ENCODE assay signal across 8 cellular contexts in genomic region chr2:39593439-39594393, GRCh38.
A peak's percentile ranks its signal among the peaks of the same experiment; 100 is the strongest.
DNase-seq lines count a peak whose midpoint lies in the region; ATAC-seq and TF ChIP-seq lines count a peak whose summit lies in the region.

No MANE protein-coding gene starts in this region.

- H3K9me3 ChIP-seq in HCT116 (ENCODE audit: control insufficient read depth in 1 of 2, insufficient read depth in 1 of 2, low read depth in 1 of 2, low read length in 2 of 2) (no peaks in the 10 kb centered on the region), liver (ENCODE audit: control insufficient read depth in 4 of 4, low read length in 3 of 4) (no peaks in the 10 kb centered on the region), vagina (no peaks in the 10 kb centered on the region)

- no peaks in the 10 kb centered on the region for H3K27me3 ChIP-seq in HCT116 (ENCODE audit: insufficient read depth, low read length)
- no peaks in the 10 kb centered on the region for H3K27me3 ChIP-seq in liver (ENCODE audit: control insufficient read depth in 4 of 4, insufficient read depth in 4 of 4, low read length in 3 of 4)
- no peaks in the 10 kb centered on the region for H3K27me3 ChIP-seq in vagina

- 83% methylated on average over 9 of the region's 9 CpGs for WGBS in liver

- peak; percentile 88 for ATAC-seq in HCT116

- CTCF ChIA-PET in HCT116 (lab: Charles Lee) = interaction anchor here (1.2 to 1.4 kb wide), 2 partner anchors 26 to 137 kb away, joined by 4 to 6 read pairs; no protein-coding TSS in a partner anchor

- TF ChIP-seq RAD21 in HCT116 (IDR thresholded peaks at IDR 0.05; ENCODE audit: low read depth) = peak; percentile 46
- peak; percentile 67 to 81 for TF ChIP-seq RAD21 in liver (IDR thresholded peaks at IDR 0.05)

- H2AFZ ChIP-seq in HCT116 (ENCODE audit: low read depth, low read length, poor library complexity, severe bottlenecking) = no peak overlapping the region

- TF ChIP-seq CTCF in HCT116 (IDR thresholded peaks at IDR 0.05 in 2 of 3, conservative IDR thresholded peaks at IDR 0.05 in 1 of 3; ENCODE audit: borderline replicate concordance in 1 of 3, insufficient read depth in 1 of 3, low read depth in 2 of 3, low read length in 2 of 3) = peak; percentile 21 to 61 (median 40); a peak in 4 of 6 replicates
- TF ChIP-seq CTCF in liver (IDR thresholded peaks at IDR 0.05; ENCODE audit: low read depth, low read length, missing input control) = peak; percentile 39
- TF ChIP-seq CTCF in vagina (IDR thresholded peaks at IDR 0.05) = peak in 1 of 3 experiments; percentile 7

- RAD21 ChIA-PET in HCT116 (lab: Charles Lee; ENCODE audit: low non-redundant PET in 1 of 2, low total read pairs in 2 of 2, uncharacterized antibody in 2 of 2, unreplicated experiment in 2 of 2) = interaction anchor here in 1 of 2 experiments (0.9 kb wide), 1 partner anchor 33 kb away, joined by 5 read pairs; no protein-coding TSS in a partner anchor

- intact Hi-C loops in HCT116 (cut with micrococcal nuclease) (no loop called here), vagina (cut with DNase I) (no loop called here)

- peak; percentile 14 for DNase-seq in Caki2 (ENCODE audit: low read depth)
- peak; percentile 12 for DNase-seq in HCT116 (ENCODE audit: low read depth, low spot score)
- DNase-seq in NCI-H774 (lab: John Stamatoyannopoulos, UW) = peak; percentile 6
- DNase-seq in cerebellar nuclear complex (lab: John Stamatoyannopoulos, UW) = peak; percentile 11 to 52
- no peak for DNase-seq in vagina (ENCODE audit: extremely low spot score in 2 of 2)
- DNase-seq in NCI-H187 (lab: John Stamatoyannopoulos, UW) = no peak
- no peak for DNase-seq in activated T-cell treated with anti-CD3 and anti-CD28 coated beads, Interleukin-2, amount 50 U/mL, for 1 hour

- no peaks in the 10 kb centered on the region for H3K36me3 ChIP-seq in HCT116 (ENCODE audit: control insufficient read depth in 1 of 2, insufficient read depth in 2 of 2, low read length in 2 of 2)
- no peaks in the 10 kb centered on the region for H3K36me3 ChIP-seq in liver (ENCODE audit: control insufficient read depth in 4 of 4, insufficient read depth in 3 of 4, low read depth in 1 of 4, low read length in 3 of 4)
- no peaks in the 10 kb centered on the region for H3K36me3 ChIP-seq in vagina

- H3K27ac ChIP-seq in HCT116 (ENCODE audit: low read depth, low read length) = no peak overlapping the region
- H3K27ac ChIP-seq in liver (ENCODE audit: low read depth in 1 of 2, low read length in 2 of 2) = no peak overlapping the region
- H3K27ac ChIP-seq in vagina = no peak overlapping the region

- no peak overlapping the region for H3K4me2 ChIP-seq in HCT116 (ENCODE audit: low read length)

- in situ Hi-C loops in Caki2 (cut with HindIII; ENCODE audit: low pct_unique_long_range_greater_than_20kb, low sequenced_read_pairs) = no loop called here

- no TSS peak for BruUV-seq in HCT116 (replicated peaks; lab: Mats Ljungman, UMichigan)

- no peaks in the 10 kb centered on the region for H3K9me2 ChIP-seq in HCT116 (ENCODE audit: insufficient read depth)

- no peaks in the 10 kb centered on the region for H3K79me2 ChIP-seq in HCT116 (ENCODE audit: insufficient read depth, low read length)

- H3K4me1 ChIP-seq in HCT116 (ENCODE audit: control insufficient read depth in 1 of 2, insufficient read depth in 2 of 2, low read length in 2 of 2) (no peaks in the 10 kb centered on the region), liver (ENCODE audit: control insufficient read depth in 4 of 4, insufficient read depth in 4 of 4, low read length in 3 of 4) (no peaks in the 10 kb centered on the region), vagina (no peaks in the 10 kb centered on the region)

- POLR2A ChIA-PET in HCT116 (lab: Charles Lee) = interaction anchor here (0.9 kb wide), 1 partner anchor 9 kb away, joined by 3 read pairs; no protein-coding TSS in a partner anchor

- TF ChIP-seq POLR2A in HCT116 (IDR thresholded peaks at IDR 0.05; ENCODE audit: borderline replicate concordance, extremely low read depth, insufficient read depth, insufficient read length) (no peak), vagina (IDR thresholded peaks at IDR 0.05) (no peak)

- no peaks in the 10 kb centered on the region for H4K20me1 ChIP-seq in HCT116 (ENCODE audit: insufficient read depth)

- H3K9ac ChIP-seq in HCT116 (ENCODE audit: low read length) (no peak overlapping the region), liver (ENCODE audit: low read depth in 1 of 2, low read length in 2 of 2) (no peak overlapping the region)

- no peak overlapping the region for H3K4me3 ChIP-seq in HCT116 (replicated peaks in 1 of 2; ENCODE audit: low read depth in 1 of 2, low read length in 2 of 2)
- no peak overlapping the region for H3K4me3 ChIP-seq in liver (ENCODE audit: low read depth in 1 of 3, low read length in 3 of 3)
- no peak overlapping the region for H3K4me3 ChIP-seq in vagina

TF ChIP-seq in HCT116, 20 proteins besides CTCF, POLR2A, EP300 and RAD21 (continues in another document):
- TF ChIP-seq, protein P1, sequence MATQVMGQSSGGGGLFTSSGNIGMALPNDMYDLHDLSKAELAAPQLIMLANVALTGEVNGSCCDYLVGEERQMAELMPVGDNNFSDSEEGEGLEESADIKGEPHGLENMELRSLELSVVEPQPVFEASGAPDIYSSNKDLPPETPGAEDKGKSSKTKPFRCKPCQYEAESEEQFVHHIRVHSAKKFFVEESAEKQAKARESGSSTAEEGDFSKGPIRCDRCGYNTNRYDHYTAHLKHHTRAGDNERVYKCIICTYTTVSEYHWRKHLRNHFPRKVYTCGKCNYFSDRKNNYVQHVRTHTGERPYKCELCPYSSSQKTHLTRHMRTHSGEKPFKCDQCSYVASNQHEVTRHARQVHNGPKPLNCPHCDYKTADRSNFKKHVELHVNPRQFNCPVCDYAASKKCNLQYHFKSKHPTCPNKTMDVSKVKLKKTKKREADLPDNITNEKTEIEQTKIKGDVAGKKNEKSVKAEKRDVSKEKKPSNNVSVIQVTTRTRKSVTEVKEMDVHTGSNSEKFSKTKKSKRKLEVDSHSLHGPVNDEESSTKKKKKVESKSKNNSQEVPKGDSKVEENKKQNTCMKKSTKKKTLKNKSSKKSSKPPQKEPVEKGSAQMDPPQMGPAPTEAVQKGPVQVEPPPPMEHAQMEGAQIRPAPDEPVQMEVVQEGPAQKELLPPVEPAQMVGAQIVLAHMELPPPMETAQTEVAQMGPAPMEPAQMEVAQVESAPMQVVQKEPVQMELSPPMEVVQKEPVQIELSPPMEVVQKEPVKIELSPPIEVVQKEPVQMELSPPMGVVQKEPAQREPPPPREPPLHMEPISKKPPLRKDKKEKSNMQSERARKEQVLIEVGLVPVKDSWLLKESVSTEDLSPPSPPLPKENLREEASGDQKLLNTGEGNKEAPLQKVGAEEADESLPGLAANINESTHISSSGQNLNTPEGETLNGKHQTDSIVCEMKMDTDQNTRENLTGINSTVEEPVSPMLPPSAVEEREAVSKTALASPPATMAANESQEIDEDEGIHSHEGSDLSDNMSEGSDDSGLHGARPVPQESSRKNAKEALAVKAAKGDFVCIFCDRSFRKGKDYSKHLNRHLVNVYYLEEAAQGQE (IDR thresholded peaks at IDR 0.05; ENCODE audit: low read depth) = no peak
- no peak for TF ChIP-seq ZNF274 (IDR thresholded peaks at IDR 0.05; ENCODE audit: low read depth, low read length)

TF ChIP-seq in liver, 16 proteins besides CTCF, POLR2A, EP300 and RAD21:
- no peak for TF ChIP-seq EGR1 (IDR thresholded peaks at IDR 0.05; ENCODE audit: low read depth in 2 of 2)
- TF ChIP-seq SP1 (IDR thresholded peaks at IDR 0.05) = no peak
- TF ChIP-seq HNF4A (conservative IDR thresholded peaks at IDR 0.05) = no peak
- TF ChIP-seq, protein P2, sequence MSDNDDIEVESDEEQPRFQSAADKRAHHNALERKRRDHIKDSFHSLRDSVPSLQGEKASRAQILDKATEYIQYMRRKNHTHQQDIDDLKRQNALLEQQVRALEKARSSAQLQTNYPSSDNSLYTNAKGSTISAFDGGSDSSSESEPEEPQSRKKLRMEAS (IDR thresholded peaks at IDR 0.05) = no peak
- no peak for TF ChIP-seq NR2F2 (IDR thresholded peaks at IDR 0.05)
- TF ChIP-seq FOXA1 (IDR thresholded peaks at IDR 0.05) = no peak
- TF ChIP-seq HNF4G (IDR thresholded peaks at IDR 0.05) = no peak
- no peak for TF ChIP-seq FOXA2 (IDR thresholded peaks at IDR 0.05)
- TF ChIP-seq ZBTB33 (IDR thresholded peaks at IDR 0.05) = no peak
- TF ChIP-seq YY1 (IDR thresholded peaks at IDR 0.05) = no peak
- no peak for TF ChIP-seq ATF3 (IDR thresholded peaks at IDR 0.05)
- TF ChIP-seq JUND (IDR thresholded peaks at IDR 0.05) = no peak

Comparison
In these comparisons a context has a peak if more than half of its experiments do, and no peak if none do; other contexts are left out.
1. DNase-seq: peak in Caki2 (single experiment), HCT116 (single experiment), NCI-H774 (single experiment) and cerebellar nuclear complex (2 of 2); none in vagina (0 of 2), NCI-H187 (0 of 2) and activated T-cell treated with anti-CD3 and anti-CD28 coated beads, Interleukin-2, amount 50 U/mL, for 1 hour (single experiment).